ENCODE assay signal across 32 cellular contexts in the genomic region with DNA sequence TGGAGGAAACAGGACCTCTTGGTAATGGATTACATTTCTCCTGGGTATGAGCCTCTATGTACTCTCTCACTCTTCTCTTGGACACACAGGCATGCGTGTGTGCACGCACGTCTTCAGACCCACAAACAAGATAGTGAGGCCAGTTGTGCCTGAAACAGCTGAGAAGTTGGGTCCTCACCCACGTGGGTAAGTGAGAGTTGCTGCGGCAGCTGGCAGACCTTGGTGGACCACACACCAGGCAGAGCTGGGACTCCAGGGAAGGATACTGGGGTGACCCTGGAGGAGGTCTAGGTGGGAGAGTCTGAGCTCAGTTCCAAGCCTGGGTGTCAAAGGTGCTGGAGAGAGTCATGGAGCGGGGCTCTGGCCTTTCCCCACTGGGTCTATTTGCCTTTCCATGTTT.
"Had no signal": no experiment of that assay in that cellular context is flagged by ENCODE, and none has a peak within 500 bp of the region (broad histone marks: within the 10 kb centered on the region; RNA-seq: fewer than 3 reads in every experiment).

No MANE protein-coding gene starts in this region.

- H3K9me3 ChIP-seq: Peyer's patch had no signal

- H3K27me3 ChIP-seq: brain microvascular endothelial cell, Peyer's patch had no signal

- H3K27ac ChIP-seq: brain microvascular endothelial cell, Peyer's patch, WERI-Rb-1 had no signal

- H3K4me1 Mint-ChIP-seq: central memory CD8-positive, alpha-beta T cell had no signal

- ATAC-seq: activated CD8-positive, alpha-beta memory T cell treated with anti-CD3 and anti-CD28 coated beads, Interleukin-2, amount 10 ng/mL, durations not matched to agents 7 days and 5 days had no signal

- H3K27ac Mint-ChIP-seq: activated CD4-positive, alpha-beta memory T cell treated with anti-CD3 and anti-CD28 coated beads, Interleukin-2, amount 10 ng/mL, durations not matched to agents 7 days and 5 days; activated CD8-positive, alpha-beta memory T cell treated with anti-CD3 and anti-CD28 coated beads, Interleukin-2, amount 10 ng/mL, durations not matched to agents 7 days and 5 days; activated naive CD4-positive, alpha-beta T cell treated with anti-CD3 and anti-CD28 coated beads, Interleukin-2, amount 10 ng/mL, durations not matched to agents 7 days and 5 days; activated naive CD8-positive, alpha-beta T cell; activated naive CD8-positive, alpha-beta T cell treated with anti-CD3 and anti-CD28 coated beads, Interleukin-2, amount 50 U/mL, for 24 hours; activated T-helper 2 cell treated with anti-CD3 and anti-CD28 coated beads, Interferon-gamma antibody, Interleukin-2, Interleukin-4, amounts not matched to agents 10 μg/mL and 5 μg/mL and 100 μg/mL, durations not matched to agents 14 hours and 24 hours and 36 hours had no signal

- DNase-seq: activated CD4-positive, alpha-beta memory T cell treated with anti-CD3 and anti-CD28 coated beads, Interleukin-2, amount 10 ng/mL, durations not matched to agents 7 days and 5 days; activated CD4-positive, alpha-beta T cell treated with anti-CD3 and anti-CD28 coated beads for 1 hour; activated CD4-positive, alpha-beta T cell treated with anti-CD3 and anti-CD28 coated beads for 48 hours; activated CD4-positive, CD25-positive, alpha-beta regulatory T cell; activated CD8-positive, alpha-beta memory T cell treated with anti-CD3 and anti-CD28 coated beads for 24 hours; activated CD8-positive, alpha-beta memory T cell treated with anti-CD3 and anti-CD28 coated beads, Interleukin-2, amount 10 ng/mL, durations not matched to agents 7 days and 5 days; activated CD8-positive, alpha-beta memory T cell treated with anti-CD3 and anti-CD28 coated beads, Interleukin-2, amount 50 U/mL, for 48 hours; activated naive CD4-positive, alpha-beta T cell treated with anti-CD3 and anti-CD28 coated beads, Interleukin-2, amount 10 ng/mL, durations not matched to agents 7 days and 5 days; activated naive CD8-positive, alpha-beta T cell treated with anti-CD3 and anti-CD28 coated beads, Interleukin-2, amount 50 U/mL, for 24 hours; activated T-cell treated with anti-CD3 and anti-CD28 coated beads, Interleukin-2, amount 50 U/mL, for 1 hour; anterior cingulate cortex; brain microvascular endothelial cell; NCI-H1092 treated with DMSO at 0.1 percent for 48 hours; NCI-H1417; NCI-H146; NCI-H187; NCI-H2029 treated with DMSO at 0.1 percent for 48 hours; NCI-H2107; NCI-H2171; NCI-H510A; NCI-H526; NCI-H748 treated with DMSO at 0.1 percent for 48 hours; RPMI8226; SIG-M5; SW 1271; T-helper 1 cell; T1000; WERI-Rb-1 had no signal

- H3K4me3 ChIP-seq: Peyer's patch had no signal

- H3K36me3 Mint-ChIP-seq: activated CD8-positive, alpha-beta memory T cell treated with anti-CD3 and anti-CD28 coated beads, Interleukin-2, amount 10 ng/mL, durations not matched to agents 7 days and 5 days; activated naive CD4-positive, alpha-beta T cell treated with anti-CD3 and anti-CD28 coated beads, Interleukin-2, amount 10 ng/mL, durations not matched to agents 7 days and 5 days; activated naive CD8-positive, alpha-beta T cell had no signal

- H3K4me1 ChIP-seq: Peyer's patch had no signal

- H3K4me3 Mint-ChIP-seq: activated CD4-positive, alpha-beta memory T cell treated with anti-CD3 and anti-CD28 coated beads, Interleukin-2, amount 10 ng/mL, durations not matched to agents 7 days and 5 days; activated CD8-positive, alpha-beta memory T cell treated with anti-CD3 and anti-CD28 coated beads, Interleukin-2, amount 10 ng/mL, durations not matched to agents 7 days and 5 days; activated naive CD4-positive, alpha-beta T cell treated with anti-CD3 and anti-CD28 coated beads, Interleukin-2, amount 10 ng/mL, durations not matched to agents 7 days and 5 days; activated naive CD8-positive, alpha-beta T cell; activated naive CD8-positive, alpha-beta T cell treated with anti-CD3 and anti-CD28 coated beads, Interleukin-2, amount 50 U/mL, for 24 hours; central memory CD8-positive, alpha-beta T cell had no signal

- H3K36me3 ChIP-seq: brain microvascular endothelial cell, Peyer's patch, WERI-Rb-1 had no signal
